ENCODE assay signal across 21 cellular contexts in the genomic region with DNA sequence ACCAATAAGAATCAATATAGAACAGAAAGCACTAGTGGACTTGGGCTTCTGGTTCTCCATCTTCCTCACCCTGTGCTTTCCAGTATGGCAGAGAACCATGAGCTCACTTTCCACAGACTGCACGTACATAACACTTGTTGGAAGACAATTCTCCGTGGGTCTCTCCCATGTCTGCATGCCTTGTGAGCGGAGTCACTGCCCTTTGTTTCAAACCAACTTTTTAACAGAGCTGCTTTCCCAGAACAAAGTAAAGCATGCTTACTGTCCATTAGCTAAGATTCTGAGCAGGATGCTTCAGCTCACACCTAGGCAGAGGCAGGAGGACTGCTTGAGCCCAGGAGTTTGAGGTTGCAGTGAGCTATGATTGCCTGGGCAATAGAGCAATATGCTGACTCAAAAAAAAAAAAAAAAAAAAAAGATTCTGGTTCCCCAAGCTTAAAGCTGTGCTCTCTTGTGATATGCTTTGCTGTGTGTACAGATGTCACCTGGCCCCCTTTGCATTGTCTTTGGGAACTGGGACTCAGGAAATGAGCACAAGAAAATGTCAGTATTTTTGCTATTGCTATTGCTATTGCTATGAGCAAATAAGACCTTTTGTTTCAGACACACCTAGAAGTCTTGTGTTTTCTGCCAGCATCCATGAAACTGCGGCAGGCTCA. TPM values are rescaled to one million over a fixed set of nuclear protein-coding genes. Genes with fewer than 3 reads are reported as not detected.
DNase-seq lines count a peak whose midpoint lies in the region; ATAC-seq and TF ChIP-seq lines count a peak whose summit lies in the region.
"Had no signal": no experiment of that assay in that cellular context is flagged by ENCODE, and none has a peak within 500 bp of the region (broad histone marks: within the 10 kb centered on the region; RNA-seq: fewer than 3 reads in every experiment).

No MANE protein-coding gene starts in this region.

- no peaks in the 10 kb centered on the region for H3K4me1 Mint-ChIP-seq in immature natural killer cell

- no peaks in the 10 kb centered on the region for H3K79me2 ChIP-seq in OCI-LY3 (ENCODE audit: low read length)

- TF ChIP-seq EP300 in sigmoid colon (IDR thresholded peaks at IDR 0.05): no peak

- H3K4me2 ChIP-seq in OCI-LY3 (ENCODE audit: low read length): peak overlapping the region; percentile 75

- H3K9me3 Mint-ChIP-seq in immature natural killer cell: no peaks in the 10 kb centered on the region
- H3K9me3 Mint-ChIP-seq: activated T-helper 2 cell treated with anti-CD3 and anti-CD28 coated beads, Interferon-gamma antibody, Interleukin-2, Interleukin-4, amounts not matched to agents 10 μg/mL and 5 μg/mL and 100 μg/mL, durations not matched to agents 14 hours and 24 hours and 36 hours; mesothelial cell of epicardium; stimulated activated naive CD8-positive, alpha-beta T cell treated with anti-CD3 and anti-CD28 coated beads, Interleukin-15, Interleukin-2, amounts not matched to agents 100 ng/mL and 50 ng/mL, for 24 hours had no signal

- ATAC-seq in GM18498 (IDR thresholded peaks at IDR 0.05; ENCODE audit: unreplicated experiment) (peak; percentile 27), Right ventricle myocardium inferior (no peak)

- intact Hi-C loops in sigmoid colon (cut with DNase I): loop anchor here (2.0 kb wide), 1 partner anchor 28 kb away; no protein-coding TSS in a partner anchor
- intact Hi-C loops in Right ventricle myocardium inferior (cut with DNase I): no loop called here

- no peak overlapping the region; the same call in 1 of the 2 replicates for H2AFZ ChIP-seq in OCI-LY3 (ENCODE audit: low read depth, low read length)

- H3K4me3 Mint-ChIP-seq in immature natural killer cell: no peak overlapping the region
- H3K4me3 Mint-ChIP-seq: mesothelial cell of epicardium; stimulated activated naive CD8-positive, alpha-beta T cell treated with anti-CD3 and anti-CD28 coated beads, Interleukin-15, Interleukin-2, amounts not matched to agents 100 ng/mL and 50 ng/mL, for 24 hours had no signal

- peaks cover 3% of the 10 kb centered on the region; the same call in 1 of the 2 replicates for H3K27me3 ChIP-seq in OCI-LY3 (ENCODE audit: low read depth, low read length)
- no peaks in the 10 kb centered on the region for H3K27me3 ChIP-seq in sigmoid colon
- H3K27me3 ChIP-seq: vagina had no signal

- H4K20me1 ChIP-seq in OCI-LY3 (ENCODE audit: insufficient read depth, low read length): no peaks in the 10 kb centered on the region

- TF ChIP-seq CTCF in OCI-LY3 (IDR thresholded peaks at IDR 0.05; ENCODE audit: low read depth, low read length) (no peak), sigmoid colon (IDR thresholded peaks at IDR 0.05) (no peak)

- H3K4me1 ChIP-seq in OCI-LY3 (ENCODE audit: low read length) (peaks cover 25% of the 10 kb centered on the region), sigmoid colon (peaks cover 0 to 35% (median 20%) of the 10 kb centered on the region in 4 donors)

- H3K36me3 ChIP-seq in OCI-LY3 (replicated peaks; ENCODE audit: low read depth, low read length) (no peaks in the 10 kb centered on the region), sigmoid colon (peaks cover 0 to 3% (median 0%) of the 10 kb centered on the region in 4 donors)
- H3K36me3 ChIP-seq: vagina had no signal

- H3K27ac Mint-ChIP-seq in immature natural killer cell: no peak overlapping the region
- H3K27ac Mint-ChIP-seq: activated T-helper 2 cell treated with anti-CD3 and anti-CD28 coated beads, Interferon-gamma antibody, Interleukin-2, Interleukin-4, amounts not matched to agents 10 μg/mL and 5 μg/mL and 100 μg/mL, durations not matched to agents 14 hours and 24 hours and 36 hours; mesothelial cell of epicardium; stimulated activated naive CD8-positive, alpha-beta T cell treated with anti-CD3 and anti-CD28 coated beads, Interleukin-15, Interleukin-2, amounts not matched to agents 100 ng/mL and 50 ng/mL, for 24 hours had no signal

- H3K27ac ChIP-seq in OCI-LY3 (ENCODE audit: low read length): peak overlapping the region; percentile 53
- peak overlapping the region; percentile 77 for H3K27ac ChIP-seq in epithelial cell of prostate
- H3K27ac ChIP-seq in sigmoid colon: peak overlapping the region in 1 of 4 donors; percentile 98
- H3K27ac ChIP-seq: vagina, VCaP had no signal

- TF ChIP-seq POLR2A in sigmoid colon (IDR thresholded peaks at IDR 0.05): no peak

- H3K36me3 Mint-ChIP-seq in immature natural killer cell: peaks cover 0 to 12% (median 6%) of the 10 kb centered on the region in 3 donors
- H3K36me3 Mint-ChIP-seq: mesothelial cell of epicardium had no signal

- peak overlapping the region; percentile 32 for H3K4me3 ChIP-seq in OCI-LY3 (ENCODE audit: low read length)
- H3K4me3 ChIP-seq in sigmoid colon: no peak overlapping the region
- H3K4me3 ChIP-seq: vagina had no signal

- no peak overlapping the region for H3K9ac ChIP-seq in OCI-LY3 (ENCODE audit: low read length)

- no peaks in the 10 kb centered on the region for H3K27me3 Mint-ChIP-seq in immature natural killer cell (ENCODE audit: low read depth in 3 of 3)
- H3K27me3 Mint-ChIP-seq: stimulated activated naive CD8-positive, alpha-beta T cell treated with anti-CD3 and anti-CD28 coated beads, Interleukin-15, Interleukin-2, amounts not matched to agents 100 ng/mL and 50 ng/mL, for 24 hours had no signal

- WGBS in sigmoid colon, 2 donors: 71 to 88% methylated on average over 4 of the region's 4 CpGs

- H3K9me3 ChIP-seq in OCI-LY3 (ENCODE audit: insufficient read depth, low read length) (no peaks in the 10 kb centered on the region), sigmoid colon (no peaks in the 10 kb centered on the region)
- H3K9me3 ChIP-seq: vagina had no signal

- DNase-seq in epithelial cell of prostate (ENCODE audit: low read depth, low spot score): no peak
- peak; percentile 13 for DNase-seq in sigmoid colon
- no peak for DNase-seq in immature natural killer cell
- DNase-seq in stimulated activated CD8-positive, alpha-beta memory T cell treated with anti-CD3 and anti-CD28 coated beads, Interleukin-4, amount 100 ng/mL, for 48 hours: no peak
- DNase-seq in NCI-H524 (lab: John Stamatoyannopoulos, UW): no peak
- DNase-seq in Right ventricle myocardium inferior (ENCODE audit: missing footprints): no peak
- DNase-seq: activated CD8-positive, alpha-beta memory T cell treated with anti-CD3 and anti-CD28 coated beads for 24 hours; amygdala; erythroblast; head of caudate nucleus; KBM-7; NCI-H1417 treated with DMSO at 0.1 percent for 48 hours; NCI-H345; small intestine had no signal

RNA-seq across cellular contexts. Expression of gene PTGR2, which starts 54.6 kb away (rescaled TPM):
- total RNA-seq in sigmoid colon (10 to 100 TPM in 1 of 4 donors, 1 to 10 TPM in 3; 5.0 to 11.4 (median 6.3) TPM), Right ventricle myocardium inferior (32.8 TPM)
- polyA plus RNA-seq in sigmoid colon (1 to 10 TPM; 6.4 to 9.0 (median 6.6) TPM), immature natural killer cell (1 to 10 TPM in 2 of 3 donors, under 1 TPM in 1; 0.76 to 1.6 (median 1.0) TPM)
